Comparison of ENCODE assay signal across 9 cellular contexts in the genomic region with DNA sequence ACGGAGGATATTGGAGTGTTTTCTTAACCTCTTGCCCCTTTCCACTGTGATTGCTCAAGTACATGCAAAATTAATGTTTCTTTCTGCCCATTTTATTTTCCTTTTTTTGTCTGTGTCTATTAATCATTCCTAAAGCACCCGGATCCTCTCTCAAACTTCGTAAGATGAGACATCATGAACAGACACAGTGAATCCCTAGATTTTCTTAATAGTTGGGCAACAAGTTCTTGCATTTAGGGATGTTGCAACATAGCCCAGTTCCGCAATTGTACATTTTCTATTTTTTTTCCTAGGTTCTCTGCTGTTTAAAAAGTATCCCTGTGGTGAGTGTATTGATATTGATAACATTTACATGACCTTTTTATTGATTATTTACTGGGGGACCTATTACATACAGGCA. TPM values are rescaled to one million over a fixed set of nuclear protein-coding genes. Genes with fewer than 3 reads are reported as not detected.
A peak's percentile ranks its signal among the peaks of the same experiment; 100 is the strongest.
DNase-seq lines count a peak whose midpoint lies in the region; ATAC-seq, FAIRE-seq and TF ChIP-seq lines count a peak whose summit lies in the region.
"Had no signal": no experiment of that assay in that cellular context is flagged by ENCODE, and none has a peak within 500 bp of the region (broad histone marks: within the 10 kb centered on the region; RNA-seq: fewer than 3 reads in every experiment).

No MANE protein-coding gene starts in this region.

- TF ChIP-seq POLR2A in endothelial cell of umbilical vein (IDR thresholded peaks at IDR 0.05; ENCODE audit: low read depth, low read length) = no peak
- TF ChIP-seq POLR2A in GM12891 (IDR thresholded peaks at IDR 0.05; ENCODE audit: low read depth, low read length) = no peak

- peak overlapping the region; percentile 79 for H3K27ac ChIP-seq in OCI-LY3 (ENCODE audit: low read length)
- peak overlapping the region; percentile 38 for H3K27ac ChIP-seq in endothelial cell of umbilical vein (ENCODE audit: insufficient read depth, low read depth, low read length)
- no peak overlapping the region for H3K27ac ChIP-seq in pancreas

- peak overlapping the region; percentile 85 for H3K9ac ChIP-seq in OCI-LY3 (ENCODE audit: low read length)
- H3K9ac ChIP-seq in endothelial cell of umbilical vein (replicated peaks; ENCODE audit: extremely low read depth, insufficient read depth, low read length) = peak overlapping the region; percentile 33

- no peaks in the 10 kb centered on the region for H3K9me1 ChIP-seq in endothelial cell of umbilical vein (replicated peaks; ENCODE audit: control insufficient read depth, extremely low read depth, insufficient read depth, low read length)

- H2AFZ ChIP-seq in OCI-LY3 (ENCODE audit: low read depth, low read length) = no peak overlapping the region
- H2AFZ ChIP-seq in endothelial cell of umbilical vein (ENCODE audit: low read depth, low read length) = no peak overlapping the region

- WGBS in pancreas, 2 donors = 79 to 86% methylated on average over 4 of the region's 4 CpGs

- H3K79me2 ChIP-seq in OCI-LY3 (ENCODE audit: low read length) (peaks cover 24% of the 10 kb centered on the region), endothelial cell of umbilical vein (ENCODE audit: control insufficient read depth, insufficient read depth, low read length) (peaks cover 22% of the 10 kb centered on the region)

- H3K9me3 ChIP-seq in OCI-LY3 (ENCODE audit: insufficient read depth, low read length) (no peaks in the 10 kb centered on the region), endothelial cell of umbilical vein (replicated peaks; ENCODE audit: control insufficient read depth, insufficient read depth, low read length) (no peaks in the 10 kb centered on the region), pancreas (no peaks in the 10 kb centered on the region)
- H3K9me3 ChIP-seq: body of pancreas had no signal

- no peak for TF ChIP-seq CTCF in GM12875 (IDR thresholded peaks at IDR 0.05; ENCODE audit: borderline replicate concordance, insufficient read depth, low read depth, low read length)
- TF ChIP-seq CTCF in OCI-LY3 (IDR thresholded peaks at IDR 0.05; ENCODE audit: low read depth, low read length) = no peak
- TF ChIP-seq CTCF in endothelial cell of umbilical vein (IDR thresholded peaks at IDR 0.05; ENCODE audit: extremely low read depth in 1 of 2, insufficient read depth in 1 of 2, low read depth in 1 of 2, low read length in 2 of 2) = no peak
- no peak for TF ChIP-seq CTCF in retinal pigment epithelial cell (conservative IDR thresholded peaks at IDR 0.05; ENCODE audit: low read depth, low read length)
- no peak for TF ChIP-seq CTCF in pancreas (IDR thresholded peaks at IDR 0.05)

- POLR2A ChIA-PET in endothelial cell of umbilical vein (lab: Charles Lee) = no interaction called here

- BruUV-seq in endothelial cell of umbilical vein (replicated peaks; lab: Mats Ljungman, UMichigan) = no TSS peak

- ATAC-seq in pancreas = no peak
- ATAC-seq: body of pancreas had no signal

- CTCF ChIA-PET in endothelial cell of umbilical vein (lab: Charles Lee) = interaction anchor here (1.4 to 6.0 kb wide), 4 partner anchors 10 to 87 kb away, joined by 5 to 91 read pairs (median 25); partner anchors contain the start of gene FAM111B

- DNase-seq in endothelial cell of umbilical vein (ENCODE audit: low read depth, low spot score) = no peak
- no peak for DNase-seq in retinal pigment epithelial cell (ENCODE audit: low read depth)
- no peak for DNase-seq in pancreas
- DNase-seq in GM12891 (ENCODE audit: insufficient read length, low spot score) = no peak
- no peak for DNase-seq in stimulated activated CD4-positive, alpha-beta T cell treated with anti-CD3 and anti-CD28 coated beads, Interleukin-4, amount 100 ng/mL, for 1 hour
- DNase-seq in UCSD-AML1 (lab: John Stamatoyannopoulos, UW; ENCODE audit: unreplicated experiment) = no peak

- H3K36me3 ChIP-seq in OCI-LY3 (replicated peaks; ENCODE audit: low read depth, low read length) = peaks cover 39% of the 10 kb centered on the region
- H3K36me3 ChIP-seq in endothelial cell of umbilical vein (ENCODE audit: control insufficient read depth in 2 of 2, extremely low read depth in 1 of 2, insufficient read depth in 2 of 2, low read length in 2 of 2) = peaks cover 0 to 2% of the 10 kb centered on the region in 2 experiments
- peaks cover 0 to 3% (median 0%) of the 10 kb centered on the region in 3 donors for H3K36me3 ChIP-seq in pancreas

- H3K4me3 ChIP-seq in GM12875 (ENCODE audit: low read depth, low read length) (peak overlapping the region; percentile 83), OCI-LY3 (ENCODE audit: low read length) (peak overlapping the region; percentile 89), endothelial cell of umbilical vein (replicated peaks in 1 of 3; ENCODE audit: insufficient read depth in 1 of 3, low read depth in 1 of 3, low read length in 3 of 3) (peak overlapping the region in 2 of 3 experiments; percentile 81 to 90), retinal pigment epithelial cell (ENCODE audit: low read length) (peak overlapping the region; percentile 49), pancreas (peak overlapping the region in 1 of 4 donors; percentile 77)

- no peaks in the 10 kb centered on the region for H3K27me3 ChIP-seq in OCI-LY3 (ENCODE audit: low read depth, low read length)
- no peaks in the 10 kb centered on the region for H3K27me3 ChIP-seq in endothelial cell of umbilical vein (ENCODE audit: control insufficient read depth in 2 of 2, insufficient read depth in 2 of 2, low read length in 2 of 2)
- no peaks in the 10 kb centered on the region for H3K27me3 ChIP-seq in pancreas
- H3K27me3 ChIP-seq: body of pancreas had no signal

- no peaks in the 10 kb centered on the region for H4K20me1 ChIP-seq in OCI-LY3 (ENCODE audit: insufficient read depth, low read length)
- no peaks in the 10 kb centered on the region for H4K20me1 ChIP-seq in endothelial cell of umbilical vein (replicated peaks; ENCODE audit: control insufficient read depth, extremely low read depth, insufficient read depth, low read length)

- intact Hi-C loops in endothelial cell of umbilical vein (cut with micrococcal nuclease) = no loop called here
- intact Hi-C loops in pancreas (cut with DNase I) = no loop called here

- H3K4me2 ChIP-seq in OCI-LY3 (ENCODE audit: low read length) (peak overlapping the region; percentile 79), endothelial cell of umbilical vein (ENCODE audit: insufficient read depth, low read length) (peak overlapping the region; percentile 90)

- H3K4me1 ChIP-seq in OCI-LY3 (ENCODE audit: low read length) (peaks cover 23% of the 10 kb centered on the region), endothelial cell of umbilical vein (ENCODE audit: control insufficient read depth, extremely low read depth, insufficient read depth, low read length) (peaks cover 32% of the 10 kb centered on the region), pancreas (peaks cover 0 to 14% (median 8%) of the 10 kb centered on the region in 3 donors)

- dilution Hi-C loops in endothelial cell of umbilical vein (cut with MboI; ENCODE audit: extremely low pct_ligation_motif_present, low sequenced_read_pairs) = no loop called here

- FAIRE-seq in endothelial cell of umbilical vein (lab: Jason Lieb, UNC) = no peak
- FAIRE-seq in pancreas (lab: Jason Lieb, UNC) = no peak
- no peak for FAIRE-seq in GM12891 (lab: Jason Lieb, UNC)

RNA-seq across cellular contexts. Expression of gene FAM111A, which starts 2.9 kb away (rescaled TPM):
- total RNA-seq in endothelial cell of umbilical vein (53.0 and 57.4 TPM in 2 replicates), pancreas (10 to 100 TPM in 2 of 6 donors, 1 to 10 TPM in 4; 3.9 to 25.1 (median 8.1) TPM)
- polyA plus RNA-seq in endothelial cell of umbilical vein (13.6 and 20.1 TPM in 2 replicates), pancreas (10 to 100 TPM; 19.7 to 25.1 TPM)
- polyA plus RNA-seq in endothelial cell of umbilical vein (2011; cell fraction: cytosol; rRNA removed) = 20.4 and 22.5 TPM in 2 replicates
- 112 and 119 TPM in 2 replicates for polyA plus RNA-seq in endothelial cell of umbilical vein (2011; cell fraction: nucleus; rRNA removed)
- 20.2 and 27.4 TPM in 2 replicates for polyA plus RNA-seq in endothelial cell of umbilical vein (2012)
- 32.8 and 33.6 TPM in 2 replicates for polyA minus RNA-seq in endothelial cell of umbilical vein
- polyA minus RNA-seq in endothelial cell of umbilical vein (2011; cell fraction: cytosol; rRNA and poly(A)+ RNA removed) = 19.9 TPM
- polyA minus RNA-seq in endothelial cell of umbilical vein (2011; cell fraction: nucleus; rRNA and poly(A)+ RNA removed) = 38.8 and 47.7 TPM in 2 replicates
- 26.8 TPM for polyA plus RNA-seq in GM12891 (2012; ENCODE audit: low read depth, missing spikeins)

RNA-seq across cellular contexts. Expression of gene DTX4, which starts 26.4 kb away (rescaled TPM):
- total RNA-seq in endothelial cell of umbilical vein (0.51 and 0.91 TPM in 2 replicates), pancreas (10 to 100 TPM in 2 of 6 donors, 1 to 10 TPM in 4; 5.9 to 16.3 (median 8.3) TPM)
- polyA plus RNA-seq in endothelial cell of umbilical vein (0.06 and 0.08 TPM in 2 replicates), pancreas (10 to 100 TPM in 1 of 2 donors, 1 to 10 TPM in 1; 9.0 to 12.3 TPM)
- polyA plus RNA-seq in endothelial cell of umbilical vein (2011; cell fraction: cytosol; rRNA removed) = 0.06 and 0.08 TPM in 2 replicates
- 0.14 and 0.18 TPM in 2 replicates for polyA plus RNA-seq in endothelial cell of umbilical vein (2011; cell fraction: nucleus; rRNA removed)
- polyA plus RNA-seq in endothelial cell of umbilical vein (2012) = 0.27 and 0.49 TPM in 2 replicates
- polyA minus RNA-seq in endothelial cell of umbilical vein = 0.19 and 0.34 TPM in 2 replicates
- polyA minus RNA-seq in endothelial cell of umbilical vein (2011; cell fraction: cytosol; rRNA and poly(A)+ RNA removed) = 5.6 TPM
- 0.05 and 0.24 TPM in 2 replicates for polyA minus RNA-seq in endothelial cell of umbilical vein (2011; cell fraction: nucleus; rRNA and poly(A)+ RNA removed)
- 24.8 TPM for polyA plus RNA-seq in GM12891 (2012; ENCODE audit: low read depth, missing spikeins)

RNA-seq across cellular contexts. Expression of gene FAM111B, which starts 38.5 kb away (rescaled TPM):
- total RNA-seq in endothelial cell of umbilical vein = 17.4 and 21.9 TPM in 2 replicates
- 2.0 and 2.7 TPM in 2 replicates for polyA plus RNA-seq in endothelial cell of umbilical vein
- 5.8 and 6.6 TPM in 2 replicates for polyA plus RNA-seq in endothelial cell of umbilical vein (2011; cell fraction: cytosol; rRNA removed)
- 5.8 and 7.2 TPM in 2 replicates for polyA plus RNA-seq in endothelial cell of umbilical vein (2011; cell fraction: nucleus; rRNA removed)
- polyA plus RNA-seq in endothelial cell of umbilical vein (2012) = 6.1 and 12.9 TPM in 2 replicates
- polyA minus RNA-seq in endothelial cell of umbilical vein = 5.5 and 7.1 TPM in 2 replicates
- 22.5 TPM for polyA minus RNA-seq in endothelial cell of umbilical vein (2011; cell fraction: cytosol; rRNA and poly(A)+ RNA removed)
- polyA minus RNA-seq in endothelial cell of umbilical vein (2011; cell fraction: nucleus; rRNA and poly(A)+ RNA removed) = 13.1 and 21.8 TPM in 2 replicates
- under 1 TPM in 5 of 6 donors, not detected in 1; 0.12 to 0.73 (median 0.20) TPM for total RNA-seq in pancreas
- under 1 TPM; 0.05 to 0.15 TPM for polyA plus RNA-seq in pancreas
- 24.7 TPM for polyA plus RNA-seq in GM12891 (2012; ENCODE audit: low read depth, missing spikeins)

RNA-seq across cellular contexts. Expression of gene GLYATL1B, which starts 59.4 kb away (rescaled TPM):
- total RNA-seq in endothelial cell of umbilical vein = not detected in 2 replicates
- polyA plus RNA-seq in endothelial cell of umbilical vein = not detected in 2 replicates
- not detected in 2 replicates for polyA plus RNA-seq in endothelial cell of umbilical vein (2011; cell fraction: cytosol; rRNA removed)
- not detected in 2 replicates for polyA plus RNA-seq in endothelial cell of umbilical vein (2011; cell fraction: nucleus; rRNA removed)
- polyA plus RNA-seq in endothelial cell of umbilical vein (2012) = not detected in 2 replicates
- not detected in 2 replicates for polyA minus RNA-seq in endothelial cell of umbilical vein
- not detected for polyA minus RNA-seq in endothelial cell of umbilical vein (2011; cell fraction: cytosol; rRNA and poly(A)+ RNA removed)
- not detected in 2 replicates for polyA minus RNA-seq in endothelial cell of umbilical vein (2011; cell fraction: nucleus; rRNA and poly(A)+ RNA removed)
- not detected for total RNA-seq in pancreas
- polyA plus RNA-seq in pancreas = not detected
- 0.37 TPM for polyA plus RNA-seq in GM12891 (2012; ENCODE audit: low read depth, missing spikeins)
- total RNA-seq: body of pancreas had no signal

Comparison
In these comparisons a context has a peak if more than half of its experiments do, and no peak if none do; other contexts are left out.
1. H3K27ac ChIP-seq: peak in OCI-LY3 (single experiment) and endothelial cell of umbilical vein (single experiment); none in pancreas (0 of 4).
2. RNA of gene FAM111B, which starts 38.5 kb away (total RNA-seq): 17.4 to 21.9 TPM in endothelial cell of umbilical vein; 0.12 to 0.73 TPM in pancreas; every median in the first group is over 10 times any median in the second.